In genomic region chr1:51088474-51088873, GRCh38 we compare ENCODE assay signal across 1 cellular context.
TF ChIP-seq lines count a peak whose summit lies in the region.

No MANE protein-coding gene starts in this region.

TF ChIP-seq in K562, 482 proteins besides CTCF, POLR2A, EP300 and RAD21 (continued from another document):
- TF ChIP-seq MGA (IDR thresholded peaks at IDR 0.05): no peak
- TF ChIP-seq KDM2B (CRISPR knock-in tag; IDR thresholded peaks at IDR 0.05): no peak
- TF ChIP-seq TEAD2 (tag; IDR thresholded peaks at IDR 0.05): no peak
- TF ChIP-seq NR3C1 (CRISPR knock-in tag; IDR thresholded peaks at IDR 0.05): no peak
- TF ChIP-seq TOE1 (IDR thresholded peaks at IDR 0.05; ENCODE audit: borderline replicate concordance): no peak
- TF ChIP-seq TOE1 (CRISPR knock-in tag; IDR thresholded peaks at IDR 0.05; ENCODE audit: borderline replicate concordance, low read depth): no peak
- TF ChIP-seq PRMT5 (CRISPR knock-in tag; IDR thresholded peaks at IDR 0.05): no peak
- TF ChIP-seq ARHGAP35 (IDR thresholded peaks at IDR 0.05; ENCODE audit: partially characterized antibody): no peak
